20 cellular contexts compared by ENCODE assay signal in the genomic region with DNA sequence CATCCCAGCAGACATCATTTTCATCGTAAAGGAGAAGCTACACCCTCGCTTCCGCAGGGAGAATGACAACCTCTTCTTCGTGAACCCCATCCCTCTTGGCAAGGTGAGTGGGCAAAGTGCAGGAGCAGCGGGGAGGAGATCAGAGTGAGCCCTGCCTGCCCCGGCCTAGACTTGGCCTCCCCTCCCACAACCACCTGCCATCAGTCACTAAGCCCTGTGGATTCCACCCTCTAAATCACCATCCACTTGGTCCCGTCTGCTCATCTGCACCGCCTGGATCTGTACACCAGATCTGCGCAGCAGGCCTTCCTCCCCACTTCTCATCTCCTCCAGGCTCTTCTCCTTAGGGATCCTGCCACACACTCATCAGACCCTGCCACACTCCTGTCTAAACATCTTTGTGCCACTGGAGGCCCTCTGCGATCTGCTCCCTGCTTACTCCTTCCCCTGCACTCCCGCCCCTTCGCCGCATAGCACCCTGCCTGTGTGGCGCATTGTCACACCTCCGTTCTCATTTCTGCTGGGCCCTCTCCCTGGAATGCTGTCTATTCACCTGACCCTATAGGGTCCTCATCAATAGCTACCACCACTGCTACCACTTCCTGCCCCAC. TPM values are rescaled to one million over a fixed set of nuclear protein-coding genes. Genes with fewer than 3 reads are reported as not detected.
DNase-seq lines count a peak whose midpoint lies in the region; FAIRE-seq and TF ChIP-seq lines count a peak whose summit lies in the region.
"Had no signal": no experiment of that assay in that cellular context is flagged by ENCODE, and none has a peak within 500 bp of the region (broad histone marks: within the 10 kb centered on the region; RNA-seq: fewer than 3 reads in every experiment).

No MANE protein-coding gene starts in this region.

- no peak overlapping the region for H3K4me3 Mint-ChIP-seq in activated CD4-positive, alpha-beta T cell treated with anti-CD3 and anti-CD28 coated beads, Interleukin-2, amount 10 ng/mL, durations not matched to agents 7 days and 5 days
- H3K4me3 Mint-ChIP-seq in astrocyte (ENCODE audit: unreplicated experiment) = peak overlapping the region; percentile 5

- H3K27ac ChIP-seq in HEK293 (ENCODE audit: extremely low read depth, low read depth, low read length) = no peak overlapping the region
- H3K27ac ChIP-seq in astrocyte (ENCODE audit: low read depth, low read length) = no peak overlapping the region
- H3K27ac ChIP-seq in neuronal stem cell (replicated peaks; ENCODE audit: low read length) = no peak overlapping the region
- H3K27ac ChIP-seq: breast epithelium, dorsolateral prefrontal cortex, hepatocyte, pancreas, RWPE1 had no signal

- no peak overlapping the region for H2BK120ac ChIP-seq in neuronal stem cell (ENCODE audit: low read depth, low read length)

- no peak overlapping the region for H4K91ac ChIP-seq in neuronal stem cell (ENCODE audit: low read depth, low read length, poor library complexity)

- H3K4me3 ChIP-seq in HEK293 (ENCODE audit: low read depth, low read length) (no peak overlapping the region), astrocyte (ENCODE audit: insufficient read depth, low read depth, low read length) (no peak overlapping the region), neuronal stem cell (ENCODE audit: low read length in 2 of 2) (no peak overlapping the region), foreskin fibroblast (ENCODE audit: low read depth in 1 of 2, low read length in 2 of 2) (no peak overlapping the region)
- H3K4me3 ChIP-seq: breast epithelium, dorsolateral prefrontal cortex, hepatocyte, pancreas had no signal

- no peaks in the 10 kb centered on the region for H3K79me1 ChIP-seq in neuronal stem cell (ENCODE audit: low read depth, low read length)

- H3K36me3 ChIP-seq in HEK293 (ENCODE audit: control insufficient read depth in 2 of 2, insufficient read depth in 1 of 2, low read length in 2 of 2) (no peaks in the 10 kb centered on the region), astrocyte (ENCODE audit: insufficient read depth, low read length) (no peaks in the 10 kb centered on the region), neuronal stem cell (replicated peaks in 1 of 2; ENCODE audit: control insufficient read depth in 2 of 2, insufficient read depth in 2 of 2, low read length in 2 of 2) (no peaks in the 10 kb centered on the region)
- H3K36me3 ChIP-seq: breast epithelium, pancreas had no signal

- no peak overlapping the region for H2BK5ac ChIP-seq in neuronal stem cell (ENCODE audit: low read length)

- H4K20me1 ChIP-seq in astrocyte (ENCODE audit: insufficient read depth, low read length) = no peaks in the 10 kb centered on the region

- no peak overlapping the region for H3K4me2 ChIP-seq in astrocyte (ENCODE audit: low read length)
- no peak overlapping the region for H3K4me2 ChIP-seq in neuronal stem cell (ENCODE audit: insufficient read depth, low read length, poor library complexity, severe bottlenecking)
- H3K4me2 ChIP-seq: hepatocyte had no signal

- no peaks in the 10 kb centered on the region for H3K9me3 Mint-ChIP-seq in activated CD4-positive, alpha-beta T cell treated with anti-CD3 and anti-CD28 coated beads, Interleukin-2, amount 10 ng/mL, durations not matched to agents 7 days and 5 days
- no peaks in the 10 kb centered on the region for H3K9me3 Mint-ChIP-seq in astrocyte (ENCODE audit: unreplicated experiment)

- H3K36me3 Mint-ChIP-seq in activated CD4-positive, alpha-beta T cell treated with anti-CD3 and anti-CD28 coated beads, Interleukin-2, amount 10 ng/mL, durations not matched to agents 7 days and 5 days (ENCODE audit: low read depth) = peaks cover 11% of the 10 kb centered on the region
- H3K36me3 Mint-ChIP-seq in astrocyte (ENCODE audit: low read depth, unreplicated experiment) = peaks cover 3% of the 10 kb centered on the region

- no peak for DNase-seq in activated CD4-positive, alpha-beta T cell treated with anti-CD3 and anti-CD28 coated beads, Interleukin-2, amount 10 ng/mL, durations not matched to agents 7 days and 5 days
- DNase-seq in activated CD4-positive, alpha-beta T cell treated with anti-CD3 and anti-CD28 coated beads for 48 hours = no peak
- DNase-seq in astrocyte (ENCODE audit: low read depth) = no peak
- no peak for DNase-seq in neuronal stem cell (ENCODE audit: low spot score)
- no peak for DNase-seq in DMS153 treated with DMSO at 0.1 percent for 48 hours (lab: John Stamatoyannopoulos, UW; ENCODE audit: unreplicated experiment)
- no peak for DNase-seq in foreskin fibroblast
- DNase-seq in GM19240 (ENCODE audit: insufficient read length, low spot score) = no peak
- DNase-seq: activated effector memory CD4-positive, alpha-beta T cell treated with Interleukin-2 at 50 U/mL for 16 hours; dorsolateral prefrontal cortex; NCI-H2081 treated with DMSO at 0.1 percent for 48 hours; NCI-H774; pancreas; stimulated activated naive CD4-positive, alpha-beta T cell treated with Interleukin-2 at 50 U/mL for 16 hours had no signal

- H3K9ac ChIP-seq in astrocyte (ENCODE audit: low read length) (no peak overlapping the region), neuronal stem cell (ENCODE audit: low read depth, low read length, poor library complexity) (no peak overlapping the region)

- H4K8ac ChIP-seq in neuronal stem cell (ENCODE audit: low read depth, low read length) = no peak overlapping the region

- no peaks in the 10 kb centered on the region for H3K4me1 ChIP-seq in HEK293 (ENCODE audit: control insufficient read depth, insufficient read depth, low read length)
- H3K4me1 ChIP-seq in astrocyte (ENCODE audit: insufficient read depth, low read length) = no peaks in the 10 kb centered on the region
- peaks cover 0 to 7% of the 10 kb centered on the region in 2 donors for H3K4me1 ChIP-seq in neuronal stem cell (ENCODE audit: control insufficient read depth in 2 of 2, insufficient read depth in 1 of 2, low read depth in 1 of 2, low read length in 2 of 2)
- H3K4me1 ChIP-seq: breast epithelium, Caco-2, pancreas had no signal

- H3K4ac ChIP-seq in neuronal stem cell (ENCODE audit: low read length) = no peak overlapping the region

- H3K18ac ChIP-seq in neuronal stem cell (ENCODE audit: low read length) = peak overlapping the region; percentile 22

- FAIRE-seq in astrocyte (lab: Jason Lieb, UNC) = no peak
- FAIRE-seq: HepG2, pancreas had no signal

- peaks cover 66% of the 10 kb centered on the region for H3K4me1 Mint-ChIP-seq in activated CD4-positive, alpha-beta T cell treated with anti-CD3 and anti-CD28 coated beads, Interleukin-2, amount 10 ng/mL, durations not matched to agents 7 days and 5 days
- H3K4me1 Mint-ChIP-seq in astrocyte (ENCODE audit: low read depth, unreplicated experiment) = peaks cover 3% of the 10 kb centered on the region

- no peak overlapping the region for H3K14ac ChIP-seq in neuronal stem cell (ENCODE audit: low read length)

- H2BK12ac ChIP-seq in neuronal stem cell (ENCODE audit: low read length) = no peak overlapping the region

- TF ChIP-seq CTCF in HEK293 (tag by site-specific recombination; IDR thresholded peaks at IDR 0.05) (no peak), astrocyte (IDR thresholded peaks at IDR 0.05; ENCODE audit: insufficient read depth, low read depth, low read length) (no peak), foreskin fibroblast (IDR thresholded peaks at IDR 0.05; ENCODE audit: low read depth, low read length) (no peak)

- peak overlapping the region; percentile 37 for H2AK5ac ChIP-seq in neuronal stem cell (ENCODE audit: low read depth, low read length)

- H3K27me3 Mint-ChIP-seq in activated CD4-positive, alpha-beta T cell treated with anti-CD3 and anti-CD28 coated beads, Interleukin-2, amount 10 ng/mL, durations not matched to agents 7 days and 5 days = no peaks in the 10 kb centered on the region
- no peaks in the 10 kb centered on the region for H3K27me3 Mint-ChIP-seq in astrocyte (ENCODE audit: low read depth, unreplicated experiment)

- H3K27ac Mint-ChIP-seq in activated CD4-positive, alpha-beta T cell treated with anti-CD3 and anti-CD28 coated beads, Interleukin-2, amount 10 ng/mL, durations not matched to agents 7 days and 5 days = peak overlapping the region; percentile 32
- H3K27ac Mint-ChIP-seq in astrocyte (ENCODE audit: unreplicated experiment) = no peak overlapping the region

- CTCF ChIA-PET in activated CD4-positive, alpha-beta T cell treated with anti-CD3 and anti-CD28 coated beads, Interleukin-2, amount 10 ng/mL, durations not matched to agents 7 days and 5 days (lab: Charles Lee) = interaction anchor here (2.4 kb wide), 1 partner anchor 12 kb away, joined by 11 read pairs; no protein-coding TSS in a partner anchor
- CTCF ChIA-PET in HEK293 (lab: Yijun Ruan, JAX) = no interaction called here

- POLR2A ChIA-PET in activated CD4-positive, alpha-beta T cell treated with anti-CD3 and anti-CD28 coated beads, Interleukin-2, amount 10 ng/mL, durations not matched to agents 7 days and 5 days (lab: Charles Lee) = no interaction called here
- POLR2A ChIA-PET in HEK293 (lab: Yijun Ruan, JAX) = no interaction called here

- H3K27me3 ChIP-seq in astrocyte (ENCODE audit: insufficient read depth, low read length) (no peaks in the 10 kb centered on the region), neuronal stem cell (ENCODE audit: control insufficient read depth in 3 of 3, insufficient read depth in 3 of 3, low read depth in 1 of 3, low read length in 3 of 3) (no peaks in the 10 kb centered on the region)
- H3K27me3 ChIP-seq: breast epithelium, dorsolateral prefrontal cortex, hepatocyte, pancreas had no signal

- no peak overlapping the region for H3K23ac ChIP-seq in neuronal stem cell (ENCODE audit: low read depth, low read length, poor library complexity)

- WGBS in neuronal stem cell (ENCODE audit: extremely low coverage in 2 of 2, insufficient read length in 2 of 2, insufficient replicate concordance in 1 of 2), 2 donors = no CpG with 5 or more reads among the region's 15 CpGs

- H3K9me3 ChIP-seq in HEK293 (ENCODE audit: control insufficient read depth, insufficient read depth, low read depth, low read length) = no peaks in the 10 kb centered on the region
- no peaks in the 10 kb centered on the region for H3K9me3 ChIP-seq in astrocyte (ENCODE audit: insufficient read depth, low read depth, low read length)
- H3K9me3 ChIP-seq in neuronal stem cell (replicated peaks in 1 of 2; ENCODE audit: control insufficient read depth in 2 of 2, insufficient read depth in 1 of 2, low read depth in 1 of 2, low read length in 2 of 2) = no peaks in the 10 kb centered on the region
- H3K9me3 ChIP-seq: breast epithelium, Caco-2, pancreas had no signal

- H2AFZ ChIP-seq in astrocyte (ENCODE audit: low read depth, low read length) = no peak overlapping the region
- H2AFZ ChIP-seq in neuronal stem cell (ENCODE audit: low read length) = no peak overlapping the region
- H2AFZ ChIP-seq: hepatocyte had no signal

- H2BK15ac ChIP-seq in neuronal stem cell (ENCODE audit: low read length) = no peak overlapping the region

- no peaks in the 10 kb centered on the region for H3K79me2 ChIP-seq in astrocyte (ENCODE audit: insufficient read depth, low read length)
- H3K79me2 ChIP-seq: hepatocyte had no signal

RNA-seq across cellular contexts. Expression of a gene that starts 14.2 kb away (rescaled TPM):
- total RNA-seq in activated CD4-positive, alpha-beta T cell treated with anti-CD3 and anti-CD28 coated beads, Interleukin-2, amount 10 ng/mL, durations not matched to agents 7 days and 5 days = 100 to 1,000 TPM; 326 to 344 TPM
- total RNA-seq in astrocyte = 57.9 and 83.0 TPM in 2 replicates
- polyA plus RNA-seq in neuronal stem cell (2013, experiment 1 of 2) = 66.7 TPM
- polyA plus RNA-seq in neuronal stem cell (2013, experiment 2 of 2) = 65.7 TPM

RNA-seq across cellular contexts. Expression of a gene that starts 17.6 kb away (rescaled TPM):
- under 1 TPM; 0.15 to 0.31 TPM for total RNA-seq in activated CD4-positive, alpha-beta T cell treated with anti-CD3 and anti-CD28 coated beads, Interleukin-2, amount 10 ng/mL, durations not matched to agents 7 days and 5 days
- 1.2 and 1.3 TPM in 2 replicates for total RNA-seq in astrocyte
- polyA plus RNA-seq in neuronal stem cell (2013, experiment 1 of 2) = 0.26 TPM
- polyA plus RNA-seq in neuronal stem cell (2013, experiment 2 of 2) = 0.24 TPM
- total RNA-seq: breast epithelium, HepG2, skeletal muscle tissue had no signal
- polyA plus RNA-seq: hepatocyte had no signal

RNA-seq across cellular contexts. Expression of a gene that starts 40.4 kb away (rescaled TPM):
- total RNA-seq in activated CD4-positive, alpha-beta T cell treated with anti-CD3 and anti-CD28 coated beads, Interleukin-2, amount 10 ng/mL, durations not matched to agents 7 days and 5 days = 1 to 10 TPM; 2.5 to 3.2 TPM
- 0.65 and 2.0 TPM in 2 replicates for total RNA-seq in astrocyte
- polyA plus RNA-seq in neuronal stem cell (2013, experiment 1 of 2) = 0.68 TPM
- polyA plus RNA-seq in neuronal stem cell (2013, experiment 2 of 2) = 0.89 TPM
- total RNA-seq: HepG2 had no signal
- polyA plus RNA-seq: hepatocyte had no signal
